In the genomic region with DNA sequence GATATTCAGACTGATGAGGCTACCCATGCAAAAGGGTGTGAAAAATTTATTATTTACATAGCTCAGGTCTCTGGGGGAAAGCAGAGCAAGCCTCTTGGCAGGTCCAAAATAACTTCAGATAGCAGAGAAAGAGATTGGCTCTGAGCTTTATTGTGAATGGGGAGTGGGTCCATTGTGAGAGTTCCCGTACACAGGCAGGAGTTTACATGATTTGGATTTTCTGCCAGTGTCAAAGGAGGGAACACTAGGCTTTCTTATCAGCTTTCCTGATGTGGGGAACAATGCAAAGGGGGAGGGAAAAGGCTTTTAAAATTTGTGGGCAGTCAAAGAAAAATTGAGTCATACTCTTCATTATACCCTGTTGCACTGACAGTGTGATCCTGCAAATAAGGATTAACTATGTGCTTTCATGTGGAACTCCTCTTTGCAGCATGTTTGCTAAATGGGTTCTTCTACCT, we compare ENCODE assay signal across 18 cellular contexts.
DNase-seq lines count a peak whose midpoint lies in the region; ATAC-seq, FAIRE-seq and TF ChIP-seq lines count a peak whose summit lies in the region.
"Had no signal": no experiment of that assay in that cellular context is flagged by ENCODE, and none has a peak within 500 bp of the region (broad histone marks: within the 10 kb centered on the region; RNA-seq: fewer than 3 reads in every experiment).

No MANE protein-coding gene starts in this region.

- H3K4me1 ChIP-seq in GM12878 (ENCODE audit: control insufficient read depth, insufficient read depth, low read length), result no peaks in the 10 kb centered on the region
- no peaks in the 10 kb centered on the region for H3K4me1 ChIP-seq in naive thymus-derived CD4-positive, alpha-beta T cell (ENCODE audit: control insufficient read depth in 2 of 2, insufficient read depth in 2 of 2, low read length in 2 of 2)
- H3K4me1 ChIP-seq: SJCRH30 had no signal

- no peaks in the 10 kb centered on the region; the same call in 2 of the 3 replicates for H3K9me3 ChIP-seq in GM12878 (replicated peaks; ENCODE audit: control insufficient read depth, insufficient read depth, low read length)
- peaks cover 0 to 5% (median 0%) of the 10 kb centered on the region in 3 experiments for H3K9me3 ChIP-seq in naive thymus-derived CD4-positive, alpha-beta T cell (ENCODE audit: control insufficient read depth in 2 of 3, low read length in 3 of 3)
- H3K9me3 ChIP-seq: SJCRH30 had no signal

- H3K4me1 Mint-ChIP-seq in naive thymus-derived CD4-positive, alpha-beta T cell, result no peaks in the 10 kb centered on the region

- no peak overlapping the region for H3K27ac ChIP-seq in GM12878 (ENCODE audit: control insufficient read depth, insufficient read depth)
- H3K27ac ChIP-seq in naive thymus-derived CD4-positive, alpha-beta T cell (ENCODE audit: low read depth, low read length), result no peak overlapping the region
- H3K27ac ChIP-seq: C4-2B, SJCRH30 had no signal

- H4K20me1 ChIP-seq in GM12878 (ENCODE audit: control insufficient read depth, insufficient read depth), result no peaks in the 10 kb centered on the region

- no peak for TF ChIP-seq POLR2A in GM12878 (IDR thresholded peaks at IDR 0.05; ENCODE audit: low read depth, low read length)

- no peaks in the 10 kb centered on the region for H3K36me3 ChIP-seq in GM12878 (ENCODE audit: control insufficient read depth in 2 of 2, insufficient read depth in 2 of 2, low read length in 1 of 2)
- no peaks in the 10 kb centered on the region for H3K36me3 ChIP-seq in naive thymus-derived CD4-positive, alpha-beta T cell (ENCODE audit: control insufficient read depth in 2 of 3, insufficient read depth in 3 of 3, low read length in 3 of 3)
- H3K36me3 ChIP-seq: SJCRH30 had no signal

- no peak for TF ChIP-seq EP300 in GM12878 (IDR thresholded peaks at IDR 0.05; ENCODE audit: borderline replicate concordance in 1 of 2, control insufficient read depth in 1 of 2, low read depth in 2 of 2, low read length in 2 of 2)

- RAD21 ChIA-PET in GM12878 (lab: Charles Lee; ENCODE audit: unreplicated experiment), result interaction anchor here (0.6 to 2.2 kb wide), 3 partner anchors 125 to 484 kb away, joined by 3 to 23 read pairs (median 3); no protein-coding TSS in a partner anchor

- H3K27me3 Mint-ChIP-seq in naive thymus-derived CD4-positive, alpha-beta T cell, result no peaks in the 10 kb centered on the region
- H3K27me3 Mint-ChIP-seq: IgD-negative memory B cell had no signal

- CTCF ChIA-PET in GM12878 (lab: Yijun Ruan, JAX), result no interaction called here
- CTCF ChIA-PET in naive thymus-derived CD4-positive, alpha-beta T cell (lab: Charles Lee), result no interaction called here

- in situ Hi-C loops in GM12878 (cut with MboI), result no loop called here

- no peak overlapping the region for H3K4me2 ChIP-seq in GM12878 (ENCODE audit: control insufficient read depth, insufficient read depth)

- H3K79me2 ChIP-seq in GM12878 (ENCODE audit: control insufficient read depth, insufficient read depth, low read length), result no peaks in the 10 kb centered on the region

- DNase-seq in GM12878 (ENCODE audit: low read depth, low spot score) (no peak), iris pigment epithelial cell (ENCODE audit: low read depth) (peak; percentile 13), renal cortical epithelial cell (ENCODE audit: low read depth) (peak; percentile 56), NCI-H2029 (lab: John Stamatoyannopoulos, UW) (no peak), LoVo (ENCODE audit: low spot score) (no peak)
- DNase-seq in naive thymus-derived CD4-positive, alpha-beta T cell, result no peak
- DNase-seq: DMS 273 treated with DMSO at 0.1 percent for 48 hours, H9, NCI-H1417 treated with DMSO at 0.1 percent for 48 hours, NCI-H1930, NCI-H2171, NCI-H510A, NCI-H774, SJCRH30 had no signal

- TF ChIP-seq CTCF in GM12878 (IDR thresholded peaks at IDR 0.05 in 2 of 3, conservative IDR thresholded peaks at IDR 0.05 in 1 of 3; ENCODE audit: control insufficient read depth in 2 of 3, extremely low read depth in 1 of 3, insufficient read depth in 1 of 3, low read depth in 3 of 3, low read length in 3 of 3), result no peak

- no peaks in the 10 kb centered on the region for H3K27me3 ChIP-seq in GM12878 (replicated peaks in 1 of 2; ENCODE audit: control insufficient read depth in 2 of 2, insufficient read depth in 2 of 2, low read length in 1 of 2)
- no peaks in the 10 kb centered on the region for H3K27me3 ChIP-seq in naive thymus-derived CD4-positive, alpha-beta T cell (ENCODE audit: control insufficient read depth in 2 of 2, insufficient read depth in 2 of 2, low read length in 2 of 2)
- H3K27me3 ChIP-seq: SJCRH30 had no signal

- ATAC-seq in HG03354 (IDR thresholded peaks at IDR 0.05; ENCODE audit: poor library complexity, severe bottlenecking, unreplicated experiment) (peak; percentile 44), GM12878 (peak; percentile 69)
- ATAC-seq in naive thymus-derived CD4-positive, alpha-beta T cell, result no peak

- H3K9ac ChIP-seq in GM12878 (ENCODE audit: control insufficient read depth, insufficient read depth, low read length), result no peak overlapping the region

- no peak for FAIRE-seq in GM12878 (lab: Jason Lieb, UNC)
- FAIRE-seq: GM19239 had no signal

- no peak overlapping the region for H3K27ac Mint-ChIP-seq in naive thymus-derived CD4-positive, alpha-beta T cell
- H3K27ac Mint-ChIP-seq: IgD-negative memory B cell had no signal

- POLR2A ChIA-PET in GM12878 (lab: Charles Lee), result no interaction called here
- POLR2A ChIA-PET in naive thymus-derived CD4-positive, alpha-beta T cell (lab: Charles Lee), result no interaction called here

- H3K4me3 ChIP-seq in GM12878, result no peak overlapping the region
- no peak overlapping the region for H3K4me3 ChIP-seq in naive thymus-derived CD4-positive, alpha-beta T cell (ENCODE audit: low read length)
- H3K4me3 ChIP-seq: SJCRH30 had no signal

- intact Hi-C loops in GM12878 (cut with micrococcal nuclease; ENCODE audit: unreplicated experiment), result no loop called here
- intact Hi-C loops in naive thymus-derived CD4-positive, alpha-beta T cell (cut with micrococcal nuclease), result no loop called here

- 0% methylated on average over 1 of the region's 1 CpG for WGBS in GM12878 (ENCODE audit: insufficient coverage, insufficient replicate concordance, low lambda C conversion rate, missing lambda C conversion rate)

- no peak for TF ChIP-seq RAD21 in GM12878 (IDR thresholded peaks at IDR 0.05; ENCODE audit: insufficient read depth, low read depth, low read length)

- no peak overlapping the region for H3K4me3 Mint-ChIP-seq in naive thymus-derived CD4-positive, alpha-beta T cell
- H3K4me3 Mint-ChIP-seq: H9, IgD-negative memory B cell had no signal

- no peak overlapping the region for H2AFZ ChIP-seq in GM12878 (ENCODE audit: control insufficient read depth, low read depth, low read length)

- no peaks in the 10 kb centered on the region for H3K36me3 Mint-ChIP-seq in naive thymus-derived CD4-positive, alpha-beta T cell
- H3K36me3 Mint-ChIP-seq: IgD-negative memory B cell had no signal

- no TSS peak for BruUV-seq in GM12878 (replicated peaks; lab: Mats Ljungman, UMichigan)

- peaks cover 0 to 17% (median 4%) of the 10 kb centered on the region in 11 donors for H3K9me3 Mint-ChIP-seq in naive thymus-derived CD4-positive, alpha-beta T cell

- SMC1A ChIA-PET in GM12878 (lab: Charles Lee; ENCODE audit: uncharacterized antibody, unreplicated experiment), result interaction anchor here (0.6 to 1.6 kb wide), 10 partner anchors 43 to 464 kb away, joined by 3 to 4 read pairs (median 4); no protein-coding TSS in a partner anchor

TF ChIP-seq in GM12878, 131 proteins besides CTCF, POLR2A, EP300 and RAD21 (continues in another document):
- TF ChIP-seq MTA2 (IDR thresholded peaks at IDR 0.05; ENCODE audit: low read depth), result peak; percentile 69; the same call in 1 of the 2 replicates
- TF ChIP-seq, protein P1, sequence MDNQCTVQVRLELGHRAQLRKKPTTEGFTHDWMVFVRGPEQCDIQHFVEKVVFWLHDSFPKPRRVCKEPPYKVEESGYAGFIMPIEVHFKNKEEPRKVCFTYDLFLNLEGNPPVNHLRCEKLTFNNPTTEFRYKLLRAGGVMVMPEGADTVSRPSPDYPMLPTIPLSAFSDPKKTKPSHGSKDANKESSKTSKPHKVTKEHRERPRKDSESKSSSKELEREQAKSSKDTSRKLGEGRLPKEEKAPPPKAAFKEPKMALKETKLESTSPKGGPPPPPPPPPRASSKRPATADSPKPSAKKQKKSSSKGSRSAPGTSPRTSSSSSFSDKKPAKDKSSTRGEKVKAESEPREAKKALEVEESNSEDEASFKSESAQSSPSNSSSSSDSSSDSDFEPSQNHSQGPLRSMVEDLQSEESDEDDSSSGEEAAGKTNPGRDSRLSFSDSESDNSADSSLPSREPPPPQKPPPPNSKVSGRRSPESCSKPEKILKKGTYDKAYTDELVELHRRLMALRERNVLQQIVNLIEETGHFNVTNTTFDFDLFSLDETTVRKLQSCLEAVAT (IDR thresholded peaks at IDR 0.05), result peak; percentile 48; the same call in 1 of the 2 replicates
- TF ChIP-seq HCFC1 (IDR thresholded peaks at IDR 0.05; ENCODE audit: low read length), result no peak
- TF ChIP-seq, protein P2, sequence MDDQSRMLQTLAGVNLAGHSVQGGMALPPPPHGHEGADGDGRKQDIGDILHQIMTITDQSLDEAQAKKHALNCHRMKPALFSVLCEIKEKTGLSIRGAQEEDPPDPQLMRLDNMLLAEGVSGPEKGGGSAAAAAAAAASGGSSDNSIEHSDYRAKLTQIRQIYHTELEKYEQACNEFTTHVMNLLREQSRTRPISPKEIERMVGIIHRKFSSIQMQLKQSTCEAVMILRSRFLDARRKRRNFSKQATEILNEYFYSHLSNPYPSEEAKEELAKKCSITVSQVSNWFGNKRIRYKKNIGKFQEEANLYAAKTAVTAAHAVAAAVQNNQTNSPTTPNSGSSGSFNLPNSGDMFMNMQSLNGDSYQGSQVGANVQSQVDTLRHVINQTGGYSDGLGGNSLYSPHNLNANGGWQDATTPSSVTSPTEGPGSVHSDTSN (IDR thresholded peaks at IDR 0.05; ENCODE audit: insufficient replicate concordance, low read depth, low read length), result no peak
- TF ChIP-seq ZNF274 (IDR thresholded peaks at IDR 0.05; ENCODE audit: insufficient read depth, insufficient read length), result no peak

Comparison
In these comparisons a context has a peak if more than half of its experiments do, and no peak if none do; other contexts are left out.
1. DNase-seq: peak in iris pigment epithelial cell (single experiment) and renal cortical epithelial cell (single experiment); none in GM12878 (single experiment), naive thymus-derived CD4-positive, alpha-beta T cell (0 of 9), NCI-H2029 (single experiment) and LoVo (single experiment).